Comparison of ENCODE assay signal across 21 cellular contexts in genomic region chr14:22793976-22794375, GRCh38.
"Had no signal": no experiment of that assay in that cellular context is flagged by ENCODE, and none has a peak within 500 bp of the region (broad histone marks: within the 10 kb centered on the region; RNA-seq: fewer than 3 reads in every experiment).

No MANE protein-coding gene starts in this region.

- H3K27ac Mint-ChIP-seq: activated CD4-positive, alpha-beta memory T cell treated with anti-CD3 and anti-CD28 coated beads for 36 hours; activated CD8-positive, alpha-beta memory T cell treated with anti-CD3 and anti-CD28 coated beads, Interleukin-2, amount 10 ng/mL, durations not matched to agents 7 days and 5 days; activated naive CD8-positive, alpha-beta T cell treated with anti-CD3 and anti-CD28 coated beads, Interleukin-2, amount 10 ng/mL, durations not matched to agents 7 days and 5 days; effector memory CD8-positive, alpha-beta T cell; T-helper 2 cell treated with Interferon-gamma antibody and Interleukin-4, amounts not matched to agents 5 μg/mL and 100 μg/mL, for 36 hours had no signal

- H3K36me3 Mint-ChIP-seq: activated CD4-positive, alpha-beta memory T cell treated with anti-CD3 and anti-CD28 coated beads for 36 hours; activated CD8-positive, alpha-beta memory T cell treated with anti-CD3 and anti-CD28 coated beads, Interleukin-2, amount 10 ng/mL, durations not matched to agents 7 days and 5 days; activated naive CD8-positive, alpha-beta T cell treated with anti-CD3 and anti-CD28 coated beads, Interleukin-2, amount 10 ng/mL, durations not matched to agents 7 days and 5 days had no signal

- H3K9me3 Mint-ChIP-seq: activated CD4-positive, alpha-beta memory T cell treated with anti-CD3 and anti-CD28 coated beads for 36 hours; activated naive CD8-positive, alpha-beta T cell treated with anti-CD3 and anti-CD28 coated beads, Interleukin-2, amount 10 ng/mL, durations not matched to agents 7 days and 5 days; effector memory CD8-positive, alpha-beta T cell; T-helper 2 cell treated with Interferon-gamma antibody and Interleukin-4, amounts not matched to agents 5 μg/mL and 100 μg/mL, for 36 hours had no signal

- H3K4me3 ChIP-seq: body of pancreas, lower lobe of right lung, prostate gland, thyroid gland had no signal

- H3K27me3 ChIP-seq: body of pancreas, foreskin keratinocyte, thyroid gland had no signal

- H3K9me3 ChIP-seq: body of pancreas, lower lobe of right lung, prostate gland, thyroid gland had no signal

- H3K36me3 ChIP-seq: lower lobe of right lung, prostate gland, thyroid gland had no signal

- ATAC-seq: activated CD8-positive, alpha-beta memory T cell treated with anti-CD3 and anti-CD28 coated beads, Interleukin-2, amount 10 ng/mL, durations not matched to agents 7 days and 5 days; body of pancreas; effector memory CD8-positive, alpha-beta T cell; foreskin keratinocyte; lower lobe of right lung; sciatic nerve had no signal

- H3K4me1 ChIP-seq: body of pancreas, prostate gland, thyroid gland had no signal

- H3K27ac ChIP-seq: body of pancreas, epithelial cell of prostate, foreskin keratinocyte, lower lobe of right lung, prostate gland, thyroid gland had no signal

- FAIRE-seq: islet of Langerhans, TTC549 had no signal

- H3K4me3 Mint-ChIP-seq: activated CD4-positive, alpha-beta memory T cell treated with anti-CD3 and anti-CD28 coated beads for 36 hours; activated CD8-positive, alpha-beta memory T cell treated with anti-CD3 and anti-CD28 coated beads, Interleukin-2, amount 10 ng/mL, durations not matched to agents 7 days and 5 days; activated naive CD8-positive, alpha-beta T cell treated with anti-CD3 and anti-CD28 coated beads, Interleukin-2, amount 10 ng/mL, durations not matched to agents 7 days and 5 days; effector memory CD8-positive, alpha-beta T cell; T-helper 2 cell treated with Interferon-gamma antibody and Interleukin-4, amounts not matched to agents 5 μg/mL and 100 μg/mL, for 36 hours had no signal

- DNase-seq: activated CD4-positive, alpha-beta memory T cell treated with anti-CD3 and anti-CD28 coated beads for 36 hours; activated CD4-positive, alpha-beta T cell treated with anti-CD3 and anti-CD28 coated beads for 4 hours; activated CD8-positive, alpha-beta memory T cell treated with anti-CD3 and anti-CD28 coated beads, Interleukin-2, amount 10 ng/mL, durations not matched to agents 7 days and 5 days; activated naive CD8-positive, alpha-beta T cell treated with anti-CD3 and anti-CD28 coated beads, Interleukin-2, amount 10 ng/mL, durations not matched to agents 7 days and 5 days; amygdala; body of pancreas; effector memory CD8-positive, alpha-beta T cell; foreskin keratinocyte; glutamatergic neuron; hippocampal formation; lower lobe of right lung; midbrain; stimulated activated CD4-positive, alpha-beta T cell treated with anti-CD3 and anti-CD28 coated beads, Interleukin-4, amount 100 ng/mL, for 4 hours; stimulated activated naive CD4-positive, alpha-beta T cell; thyroid gland had no signal
